1 cellular context compared by ENCODE assay signal in the genomic region with DNA sequence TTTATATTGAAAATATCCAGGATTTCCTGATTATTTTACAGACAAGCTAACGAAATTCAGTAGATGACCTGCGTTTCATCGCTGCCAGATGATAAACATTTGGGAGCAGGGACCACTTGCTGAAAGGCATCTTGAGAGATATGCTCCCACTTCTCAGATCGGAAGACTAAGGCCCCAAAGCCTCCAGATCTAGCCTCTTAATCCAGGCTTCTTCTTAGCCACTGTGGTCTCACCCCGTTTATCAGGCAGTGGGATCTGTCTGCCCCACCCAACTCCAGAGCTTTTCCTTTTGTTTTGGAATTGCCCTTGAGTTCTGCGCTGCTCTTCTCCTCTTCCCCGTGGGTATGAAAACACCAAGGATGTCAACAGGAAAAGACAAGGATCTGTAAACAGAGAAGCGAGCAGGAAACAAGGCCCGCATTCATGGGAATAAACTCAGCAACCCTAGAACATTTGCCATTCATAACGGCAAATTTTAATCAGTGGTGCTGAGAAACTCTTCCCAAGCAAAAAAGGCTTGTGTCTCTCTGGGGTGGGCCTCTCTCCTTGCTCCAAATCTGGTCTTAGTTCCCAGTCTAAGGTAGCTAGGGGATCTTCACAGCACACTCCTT.
TF ChIP-seq lines count a peak whose summit lies in the region.

No MANE protein-coding gene starts in this region.

TF ChIP-seq in SK-N-SH treated with all-trans-retinoic acid at 6 μM for 48 hours, 23 proteins besides CTCF, POLR2A, EP300 and RAD21 (continued from another document):
- TF ChIP-seq TSHZ2 (CRISPR knock-in tag; IDR thresholded peaks at IDR 0.05) (no peak), RARB (CRISPR knock-in tag; IDR thresholded peaks at IDR 0.05) (no peak), PPARA (CRISPR knock-in tag; IDR thresholded peaks at IDR 0.05; ENCODE audit: borderline replicate concordance) (no peak), CSDC2 (CRISPR knock-in tag; IDR thresholded peaks at IDR 0.05) (no peak), TCF4 (CRISPR knock-in tag; IDR thresholded peaks at IDR 0.05; ENCODE audit: borderline replicate concordance) (no peak), GLIS3 (CRISPR knock-in tag; IDR thresholded peaks at IDR 0.05) (no peak), ZFP30 (CRISPR knock-in tag; IDR thresholded peaks at IDR 0.05) (no peak)
TF ChIP-seq in SK-N-SH treated with all-trans-retinoic acid at 6 μM for 48 hours: peak in this region for 0.
